1 cellular context compared by ENCODE assay signal in the genomic region with DNA sequence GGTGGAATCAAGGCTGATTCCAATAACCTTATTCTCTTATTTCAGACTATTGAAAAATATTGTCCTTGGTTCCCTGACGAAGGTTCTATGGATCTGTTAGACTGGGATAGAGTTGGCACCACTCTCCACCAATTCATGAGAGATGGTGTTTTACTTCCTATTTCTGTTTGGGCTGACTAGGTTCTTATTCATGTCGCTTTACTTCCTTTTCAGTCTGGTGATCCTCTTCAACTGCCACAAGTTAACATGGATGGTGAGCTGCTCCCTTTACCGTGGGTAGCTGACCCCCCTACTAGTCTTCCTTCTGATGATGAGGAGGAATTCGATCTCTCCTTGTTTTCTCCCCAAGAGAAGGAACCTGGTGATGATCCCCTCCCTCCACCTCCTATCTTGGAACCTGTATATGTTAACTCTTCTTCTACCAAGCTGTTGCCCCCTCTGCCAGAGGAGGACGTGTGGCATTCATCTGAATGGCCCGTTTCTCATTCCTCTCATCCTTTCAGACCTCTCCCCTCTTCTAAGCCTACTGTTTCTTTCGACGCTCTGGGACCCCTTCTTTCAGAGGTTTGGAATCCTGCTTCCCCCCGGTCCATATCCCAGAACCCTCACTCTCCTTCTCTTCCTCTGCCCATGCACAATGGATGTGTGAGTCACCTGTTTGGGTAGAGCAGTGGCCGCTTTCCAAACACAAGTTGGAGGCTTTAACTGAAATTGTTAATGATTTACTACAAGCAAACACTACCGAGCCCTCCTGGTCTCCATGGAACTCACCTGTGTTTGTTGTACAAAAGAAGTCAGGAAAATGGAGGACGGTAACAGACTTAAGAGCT.
A peak's percentile ranks its signal among the peaks of the same experiment; 100 is the strongest.
TF ChIP-seq lines count a peak whose summit lies in the region.

No MANE protein-coding gene starts in this region.

TF ChIP-seq in HepG2, 621 proteins besides CTCF, POLR2A, EP300 and RAD21 (continued from another document and continues in another):
- TF ChIP-seq TFAP4 (IDR thresholded peaks at IDR 0.05; ENCODE audit: borderline replicate concordance, low read depth) (peak; percentile 93), GFI1 (CRISPR knock-in tag; IDR thresholded peaks at IDR 0.05; ENCODE audit: borderline replicate concordance) (no peak), ZFX (CRISPR knock-in tag; IDR thresholded peaks at IDR 0.05; ENCODE audit: low read depth) (no peak), ZFY (CRISPR knock-in tag; IDR thresholded peaks at IDR 0.05) (no peak), MED1 (CRISPR knock-in tag; IDR thresholded peaks at IDR 0.05) (peak; percentile 93), FOXC1 (CRISPR knock-in tag; IDR thresholded peaks at IDR 0.05; ENCODE audit: borderline replicate concordance) (peak; percentile 71; the same call in 1 of the 2 replicates), ZNF580 (CRISPR knock-in tag; IDR thresholded peaks at IDR 0.05; ENCODE audit: borderline replicate concordance, low read depth) (peak; percentile 72; the same call in 1 of the 2 replicates), HMGXB3 (CRISPR knock-in tag; IDR thresholded peaks at IDR 0.05; ENCODE audit: borderline replicate concordance) (peak; percentile 51; the same call in 1 of the 2 replicates), ZHX1 (CRISPR knock-in tag; IDR thresholded peaks at IDR 0.05; ENCODE audit: low read depth) (no peak), GATAD2A (CRISPR knock-in tag; IDR thresholded peaks at IDR 0.05) (peak; percentile 82), CHD4 (IDR thresholded peaks at IDR 0.05; ENCODE audit: borderline replicate concordance, low read length) (0 out of 2 replicates have a peak, but pooled peaks have one; percentile 21), FOSL1 (CRISPR knock-in tag; IDR thresholded peaks at IDR 0.05; ENCODE audit: borderline replicate concordance) (peak; percentile 57; the same call in 1 of the 2 replicates), HOXA3 (CRISPR knock-in tag; IDR thresholded peaks at IDR 0.05) (peak; percentile 67; the same call in 1 of the 2 replicates), ZFP37 (CRISPR knock-in tag; IDR thresholded peaks at IDR 0.05; ENCODE audit: borderline replicate concordance) (peak; percentile 59; the same call in 1 of the 2 replicates), ZNF431 (CRISPR knock-in tag; IDR thresholded peaks at IDR 0.05; ENCODE audit: borderline replicate concordance, low read depth) (no peak), FOSL2 (CRISPR knock-in tag; IDR thresholded peaks at IDR 0.05) (peak; percentile 98), KLF11 (CRISPR knock-in tag; IDR thresholded peaks at IDR 0.05) (peak; percentile 2; the same call in 1 of the 2 replicates), POLR2AphosphoS5 (IDR thresholded peaks at IDR 0.05; ENCODE audit: low read depth, low read length) (peak; percentile 87), PBX3 (CRISPR knock-in tag; IDR thresholded peaks at IDR 0.05; ENCODE audit: borderline replicate concordance) (no peak), ZSCAN5A (CRISPR knock-in tag; IDR thresholded peaks at IDR 0.05; ENCODE audit: borderline replicate concordance) (peak; percentile 82; the same call in 1 of the 2 replicates), HNRNPUL1 (IDR thresholded peaks at IDR 0.05; ENCODE audit: low read depth, low read length) (peak; percentile 49; the same call in 1 of the 2 replicates), ZNF501 (CRISPR knock-in tag; IDR thresholded peaks at IDR 0.05) (peak; percentile 49; the same call in 1 of the 2 replicates), TAF1 (CRISPR knock-in tag; IDR thresholded peaks at IDR 0.05) (peak; percentile 73; the same call in 1 of the 2 replicates), RFXAP (CRISPR knock-in tag; IDR thresholded peaks at IDR 0.05; ENCODE audit: borderline replicate concordance) (0 out of 2 replicates have a peak, but pooled peaks have one; percentile 14), PAWR (CRISPR knock-in tag; IDR thresholded peaks at IDR 0.05; ENCODE audit: borderline replicate concordance) (no peak), CEBPG (CRISPR knock-in tag; IDR thresholded peaks at IDR 0.05) (peak; percentile 49), POLR2G (IDR thresholded peaks at IDR 0.05; ENCODE audit: low read depth, low read length) (peak; percentile 89), IRF2 (CRISPR knock-in tag; IDR thresholded peaks at IDR 0.05) (peak; percentile 52; the same call in 1 of the 2 replicates), KAT2B (IDR thresholded peaks at IDR 0.05; ENCODE audit: borderline replicate concordance, low read depth, low read length) (no peak), RFX5 (IDR thresholded peaks at IDR 0.05; ENCODE audit: low read depth, low read length) (no peak)
- TF ChIP-seq, protein P1, sequence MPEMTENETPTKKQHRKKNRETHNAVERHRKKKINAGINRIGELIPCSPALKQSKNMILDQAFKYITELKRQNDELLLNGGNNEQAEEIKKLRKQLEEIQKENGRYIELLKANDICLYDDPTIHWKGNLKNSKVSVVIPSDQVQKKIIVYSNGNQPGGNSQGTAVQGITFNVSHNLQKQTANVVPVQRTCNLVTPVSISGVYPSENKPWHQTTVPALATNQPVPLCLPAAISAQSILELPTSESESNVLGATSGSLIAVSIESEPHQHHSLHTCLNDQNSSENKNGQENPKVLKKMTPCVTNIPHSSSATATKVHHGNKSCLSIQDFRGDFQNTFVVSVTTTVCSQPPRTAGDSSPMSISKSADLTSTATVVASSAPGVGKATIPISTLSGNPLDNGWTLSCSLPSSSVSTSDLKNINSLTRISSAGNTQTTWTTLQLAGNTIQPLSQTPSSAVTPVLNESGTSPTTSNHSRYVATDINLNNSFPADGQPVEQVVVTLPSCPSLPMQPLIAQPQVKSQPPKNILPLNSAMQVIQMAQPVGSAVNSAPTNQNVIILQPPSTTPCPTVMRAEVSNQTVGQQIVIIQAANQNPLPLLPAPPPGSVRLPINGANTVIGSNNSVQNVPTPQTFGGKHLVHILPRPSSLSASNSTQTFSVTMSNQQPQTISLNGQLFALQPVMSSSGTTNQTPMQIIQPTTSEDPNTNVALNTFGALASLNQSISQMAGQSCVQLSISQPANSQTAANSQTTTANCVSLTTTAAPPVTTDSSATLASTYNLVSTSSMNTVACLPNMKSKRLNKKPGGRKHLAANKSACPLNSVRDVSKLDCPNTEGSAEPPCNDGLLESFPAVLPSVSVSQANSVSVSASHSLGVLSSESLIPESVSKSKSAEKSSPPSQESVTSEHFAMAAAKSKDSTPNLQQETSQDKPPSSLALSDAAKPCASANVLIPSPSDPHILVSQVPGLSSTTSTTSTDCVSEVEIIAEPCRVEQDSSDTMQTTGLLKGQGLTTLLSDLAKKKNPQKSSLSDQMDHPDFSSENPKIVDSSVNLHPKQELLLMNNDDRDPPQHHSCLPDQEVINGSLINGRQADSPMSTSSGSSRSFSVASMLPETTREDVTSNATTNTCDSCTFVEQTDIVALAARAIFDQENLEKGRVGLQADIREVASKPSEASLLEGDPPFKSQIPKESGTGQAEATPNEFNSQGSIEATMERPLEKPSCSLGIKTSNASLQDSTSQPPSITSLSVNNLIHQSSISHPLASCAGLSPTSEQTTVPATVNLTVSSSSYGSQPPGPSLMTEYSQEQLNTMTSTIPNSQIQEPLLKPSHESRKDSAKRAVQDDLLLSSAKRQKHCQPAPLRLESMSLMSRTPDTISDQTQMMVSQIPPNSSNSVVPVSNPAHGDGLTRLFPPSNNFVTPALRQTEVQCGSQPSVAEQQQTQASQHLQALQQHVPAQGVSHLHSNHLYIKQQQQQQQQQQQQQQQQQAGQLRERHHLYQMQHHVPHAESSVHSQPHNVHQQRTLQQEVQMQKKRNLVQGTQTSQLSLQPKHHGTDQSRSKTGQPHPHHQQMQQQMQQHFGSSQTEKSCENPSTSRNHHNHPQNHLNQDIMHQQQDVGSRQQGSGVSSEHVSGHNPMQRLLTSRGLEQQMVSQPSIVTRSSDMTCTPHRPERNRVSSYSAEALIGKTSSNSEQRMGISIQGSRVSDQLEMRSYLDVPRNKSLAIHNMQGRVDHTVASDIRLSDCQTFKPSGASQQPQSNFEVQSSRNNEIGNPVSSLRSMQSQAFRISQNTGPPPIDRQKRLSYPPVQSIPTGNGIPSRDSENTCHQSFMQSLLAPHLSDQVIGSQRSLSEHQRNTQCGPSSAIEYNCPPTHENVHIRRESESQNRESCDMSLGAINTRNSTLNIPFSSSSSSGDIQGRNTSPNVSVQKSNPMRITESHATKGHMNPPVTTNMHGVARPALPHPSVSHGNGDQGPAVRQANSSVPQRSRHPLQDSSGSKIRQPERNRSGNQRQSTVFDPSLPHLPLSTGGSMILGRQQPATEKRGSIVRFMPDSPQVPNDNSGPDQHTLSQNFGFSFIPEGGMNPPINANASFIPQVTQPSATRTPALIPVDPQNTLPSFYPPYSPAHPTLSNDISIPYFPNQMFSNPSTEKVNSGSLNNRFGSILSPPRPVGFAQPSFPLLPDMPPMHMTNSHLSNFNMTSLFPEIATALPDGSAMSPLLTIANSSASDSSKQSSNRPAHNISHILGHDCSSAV (CRISPR knock-in tag; IDR thresholded peaks at IDR 0.05; ENCODE audit: borderline replicate concordance), result 0 out of 2 replicates have a peak, but pooled peaks have one; percentile 61
